1 cellular context compared by ENCODE assay signal in the genomic region with DNA sequence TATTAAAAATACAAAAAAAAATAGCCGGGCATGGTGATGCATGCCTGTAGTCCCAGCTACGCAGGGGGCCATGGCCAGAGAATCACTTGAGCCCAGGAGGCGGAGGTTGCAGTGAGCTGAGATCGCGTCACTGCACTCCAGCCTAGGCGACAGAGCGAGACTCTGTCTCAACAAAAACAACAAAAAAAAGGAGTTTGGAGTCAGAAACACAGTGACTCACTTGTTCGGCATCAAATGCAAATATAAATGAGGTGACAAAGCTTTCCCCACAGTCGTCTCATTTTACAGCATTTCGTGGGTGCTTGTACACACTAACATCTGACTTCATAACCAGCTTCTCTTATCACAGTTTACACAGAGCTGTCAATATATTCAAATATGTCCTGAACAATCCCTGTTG.
TF ChIP-seq lines count a peak whose summit lies in the region.

No MANE protein-coding gene starts in this region.

TF ChIP-seq in IMR-90, 13 proteins besides CTCF, POLR2A, EP300 and RAD21:
- TF ChIP-seq RCOR1 (IDR thresholded peaks at IDR 0.05; ENCODE audit: insufficient replicate concordance, low read length) (no peak), NFE2L2 (IDR thresholded peaks at IDR 0.05; ENCODE audit: low read depth, low read length) (no peak), CHD1 (IDR thresholded peaks at IDR 0.05; ENCODE audit: low read depth, low read length) (no peak), MAFK (IDR thresholded peaks at IDR 0.05; ENCODE audit: low read depth, low read length) (no peak), FOS (IDR thresholded peaks at IDR 0.05; ENCODE audit: low read depth, low read length) (peak; percentile 16; the same call in 1 of the 2 replicates), RFX5 (IDR thresholded peaks at IDR 0.05; ENCODE audit: low read depth, low read length) (no peak), SMC3 (IDR thresholded peaks at IDR 0.05; ENCODE audit: low read depth, low read length) (no peak), MAZ (IDR thresholded peaks at IDR 0.05; ENCODE audit: borderline replicate concordance, low read depth, low read length) (no peak)
- TF ChIP-seq, protein P1, sequence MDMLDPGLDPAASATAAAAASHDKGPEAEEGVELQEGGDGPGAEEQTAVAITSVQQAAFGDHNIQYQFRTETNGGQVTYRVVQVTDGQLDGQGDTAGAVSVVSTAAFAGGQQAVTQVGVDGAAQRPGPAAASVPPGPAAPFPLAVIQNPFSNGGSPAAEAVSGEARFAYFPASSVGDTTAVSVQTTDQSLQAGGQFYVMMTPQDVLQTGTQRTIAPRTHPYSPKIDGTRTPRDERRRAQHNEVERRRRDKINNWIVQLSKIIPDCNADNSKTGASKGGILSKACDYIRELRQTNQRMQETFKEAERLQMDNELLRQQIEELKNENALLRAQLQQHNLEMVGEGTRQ (IDR thresholded peaks at IDR 0.05; ENCODE audit: low read depth, low read length) = no peak
